In genomic region chr11:96293109-96293508, GRCh38 we compare ENCODE assay signal across 15 cellular contexts. TPM values are rescaled to one million over a fixed set of nuclear protein-coding genes. Genes with fewer than 3 reads are reported as not detected.
A peak's percentile ranks its signal among the peaks of the same experiment; 100 is the strongest.
DNase-seq lines count a peak whose midpoint lies in the region; ATAC-seq and TF ChIP-seq lines count a peak whose summit lies in the region.
"Had no signal": no experiment of that assay in that cellular context is flagged by ENCODE, and none has a peak within 500 bp of the region (broad histone marks: within the 10 kb centered on the region; RNA-seq: fewer than 3 reads in every experiment).

No MANE protein-coding gene starts in this region.

- H3K4me1 ChIP-seq in fibroblast of lung (ENCODE audit: control insufficient read depth, extremely low read depth, insufficient read depth, low read length) (peaks cover 3% of the 10 kb centered on the region), subcutaneous abdominal adipose tissue (ENCODE audit: control insufficient read depth in 5 of 5, insufficient read depth in 5 of 5, low read length in 5 of 5) (peaks cover 2 to 26% (median 21%) of the 10 kb centered on the region in 5 donors), ovary (ENCODE audit: insufficient read depth) (peaks cover 1% of the 10 kb centered on the region), Peyer's patch (peaks cover 0 to 26% (median 8%) of the 10 kb centered on the region in 4 donors)
- H3K4me1 ChIP-seq: gastrocnemius medialis had no signal

- ATAC-seq in activated CD8-positive, alpha-beta T cell treated with anti-CD3 and anti-CD28 coated beads for 36 hours = peak; percentile 1
- no peak for ATAC-seq in HG03378 (IDR thresholded peaks at IDR 0.05; ENCODE audit: unreplicated experiment)

- no peaks in the 10 kb centered on the region for H3K9me3 Mint-ChIP-seq in T-helper 2 cell treated with Interferon-gamma antibody and Interleukin-4, amounts not matched to agents 5 μg/mL and 100 μg/mL, for 36 hours
- no peaks in the 10 kb centered on the region for H3K9me3 Mint-ChIP-seq in activated CD8-positive, alpha-beta T cell treated with anti-CD3 and anti-CD28 coated beads for 36 hours

- peaks cover 17% of the 10 kb centered on the region for H3K79me2 ChIP-seq in fibroblast of lung (ENCODE audit: control insufficient read depth, insufficient read depth, low read length)

- peak overlapping the region; percentile 56 for H3K4me3 Mint-ChIP-seq in T-helper 2 cell treated with Interferon-gamma antibody and Interleukin-4, amounts not matched to agents 5 μg/mL and 100 μg/mL, for 36 hours
- peak overlapping the region; percentile 3 for H3K4me3 Mint-ChIP-seq in activated CD8-positive, alpha-beta T cell treated with anti-CD3 and anti-CD28 coated beads for 36 hours

- intact Hi-C loops in activated CD8-positive, alpha-beta T cell treated with anti-CD3 and anti-CD28 coated beads for 36 hours (cut with micrococcal nuclease) = loop anchor here (2.0 kb wide), 1 partner anchor 46 kb away; no protein-coding TSS in a partner anchor
- intact Hi-C loops in ovary (cut with DNase I) = no loop called here

- TF ChIP-seq POLR2A in ovary (IDR thresholded peaks at IDR 0.05) = no peak
- TF ChIP-seq POLR2A in Peyer's patch (IDR thresholded peaks at IDR 0.05) = no peak

- TF ChIP-seq CTCF in activated CD8-positive, alpha-beta T cell treated with anti-CD3 and anti-CD28 coated beads for 36 hours (IDR thresholded peaks at IDR 0.05) = no peak
- no peak for TF ChIP-seq CTCF in fibroblast of lung (conservative IDR thresholded peaks at IDR 0.05 in 1 of 2, IDR thresholded peaks at IDR 0.05 in 1 of 2; ENCODE audit: low read depth in 1 of 2, low read length in 2 of 2)
- TF ChIP-seq CTCF in ovary (IDR thresholded peaks at IDR 0.05) = no peak
- TF ChIP-seq CTCF in Peyer's patch (IDR thresholded peaks at IDR 0.05) = no peak

- DNase-seq in T-helper 2 cell treated with Interferon-gamma antibody and Interleukin-4, amounts not matched to agents 5 μg/mL and 100 μg/mL, for 36 hours (ENCODE audit: low spot score) = no peak
- no peak for DNase-seq in T-helper 2 cell
- no peak for DNase-seq in activated CD8-positive, alpha-beta T cell treated with anti-CD3 and anti-CD28 coated beads for 36 hours
- no peak for DNase-seq in fibroblast of lung (ENCODE audit: low read depth in 2 of 2)
- DNase-seq in ovary = no peak
- no peak for DNase-seq in Peyer's patch
- DNase-seq: gastrocnemius medialis, IMR-90, NCI-H1048, NCI-H2227 treated with DMSO at 0.1 percent for 48 hours had no signal

- H3K4me2 ChIP-seq in fibroblast of lung (ENCODE audit: extremely low read depth, insufficient read depth, low read length) = peak overlapping the region; percentile 66

- peaks cover 6% of the 10 kb centered on the region for H3K36me3 Mint-ChIP-seq in T-helper 2 cell treated with Interferon-gamma antibody and Interleukin-4, amounts not matched to agents 5 μg/mL and 100 μg/mL, for 36 hours (ENCODE audit: low read depth)
- peaks cover 15% of the 10 kb centered on the region for H3K36me3 Mint-ChIP-seq in activated CD8-positive, alpha-beta T cell treated with anti-CD3 and anti-CD28 coated beads for 36 hours (ENCODE audit: low read depth)

- no peaks in the 10 kb centered on the region for H3K27me3 Mint-ChIP-seq in T-helper 2 cell treated with Interferon-gamma antibody and Interleukin-4, amounts not matched to agents 5 μg/mL and 100 μg/mL, for 36 hours (ENCODE audit: low read depth)
- no peaks in the 10 kb centered on the region for H3K27me3 Mint-ChIP-seq in activated CD8-positive, alpha-beta T cell treated with anti-CD3 and anti-CD28 coated beads for 36 hours

- no peak overlapping the region for H2AFZ ChIP-seq in fibroblast of lung (ENCODE audit: low read length)

- TF ChIP-seq EP300 in ovary (IDR thresholded peaks at IDR 0.05) = no peak

- H3K9ac ChIP-seq in fibroblast of lung (ENCODE audit: insufficient read depth, low read length) (no peak overlapping the region), subcutaneous abdominal adipose tissue (ENCODE audit: low read length in 5 of 5) (no peak overlapping the region)

- WGBS in ovary, 3 donors = 44 to 57% (median 52%) methylated on average over 2 of the region's 2 CpGs

- H3K27ac ChIP-seq in fibroblast of lung (ENCODE audit: insufficient read depth, low read length) (no peak overlapping the region), subcutaneous abdominal adipose tissue (ENCODE audit: low read depth, low read length) (peak overlapping the region; percentile 77), ovary (no peak overlapping the region), Peyer's patch (no peak overlapping the region)
- H3K27ac ChIP-seq: 22Rv1, SJSA1, VCaP had no signal

- H3K4me3 ChIP-seq in fibroblast of lung (replicated peaks in 1 of 4; ENCODE audit: control extremely low read depth in 1 of 4, insufficient read depth in 1 of 4, low read depth in 3 of 4, low read length in 4 of 4) (peak overlapping the region in 1 of 4 experiments; percentile 23), subcutaneous abdominal adipose tissue (ENCODE audit: low read depth in 1 of 5, low read length in 5 of 5) (no peak overlapping the region), ovary (no peak overlapping the region), Peyer's patch (no peak overlapping the region)
- H3K4me3 ChIP-seq: SJSA1 had no signal

- H3K36me3 ChIP-seq in fibroblast of lung (ENCODE audit: control insufficient read depth, insufficient read depth, low read length) = no peaks in the 10 kb centered on the region
- H3K36me3 ChIP-seq in subcutaneous abdominal adipose tissue (ENCODE audit: control insufficient read depth in 5 of 5, insufficient read depth in 5 of 5, low read length in 5 of 5) = peaks cover 0 to 3% (median 0%) of the 10 kb centered on the region in 5 donors
- H3K36me3 ChIP-seq in ovary = no peaks in the 10 kb centered on the region
- H3K36me3 ChIP-seq in Peyer's patch = no peaks in the 10 kb centered on the region
- H3K36me3 ChIP-seq: gastrocnemius medialis, SJSA1 had no signal

- CTCF ChIA-PET in activated CD8-positive, alpha-beta T cell treated with anti-CD3 and anti-CD28 coated beads for 36 hours (lab: Charles Lee) = interaction anchor here (0.8 to 1.9 kb wide), 5 partner anchors 13 to 50 kb away, joined by 3 to 6 read pairs (median 4); partner anchors contain the start of gene MAML2

- H3K27me3 ChIP-seq in fibroblast of lung (ENCODE audit: control insufficient read depth, insufficient read depth, low read length) = no peaks in the 10 kb centered on the region
- H3K27me3 ChIP-seq in subcutaneous abdominal adipose tissue (ENCODE audit: control insufficient read depth in 5 of 5, insufficient read depth in 4 of 5, low read length in 5 of 5) = no peaks in the 10 kb centered on the region
- no peaks in the 10 kb centered on the region for H3K27me3 ChIP-seq in ovary
- no peaks in the 10 kb centered on the region for H3K27me3 ChIP-seq in Peyer's patch
- H3K27me3 ChIP-seq: gastrocnemius medialis, SJSA1 had no signal

- H3K9me3 ChIP-seq in fibroblast of lung (ENCODE audit: control insufficient read depth, insufficient read depth, low read depth, low read length) = no peaks in the 10 kb centered on the region
- no peaks in the 10 kb centered on the region for H3K9me3 ChIP-seq in subcutaneous abdominal adipose tissue (ENCODE audit: control insufficient read depth in 5 of 5, low read length in 5 of 5)
- H3K9me3 ChIP-seq in ovary = no peaks in the 10 kb centered on the region
- H3K9me3 ChIP-seq in Peyer's patch = no peaks in the 10 kb centered on the region
- H3K9me3 ChIP-seq: gastrocnemius medialis, SJSA1 had no signal

- no peak overlapping the region for H3K27ac Mint-ChIP-seq in T-helper 2 cell treated with Interferon-gamma antibody and Interleukin-4, amounts not matched to agents 5 μg/mL and 100 μg/mL, for 36 hours
- peak overlapping the region; percentile 77 for H3K27ac Mint-ChIP-seq in activated CD8-positive, alpha-beta T cell treated with anti-CD3 and anti-CD28 coated beads for 36 hours

- POLR2A ChIA-PET in activated CD8-positive, alpha-beta T cell treated with anti-CD3 and anti-CD28 coated beads for 36 hours (lab: Charles Lee) = no interaction called here

- no peaks in the 10 kb centered on the region for H4K20me1 ChIP-seq in fibroblast of lung (ENCODE audit: control insufficient read depth, extremely low read depth, insufficient read depth, low read length)

- H3K4me1 Mint-ChIP-seq in T-helper 2 cell treated with Interferon-gamma antibody and Interleukin-4, amounts not matched to agents 5 μg/mL and 100 μg/mL, for 36 hours (ENCODE audit: low read depth) = peaks cover 51% of the 10 kb centered on the region
- peaks cover 79% of the 10 kb centered on the region for H3K4me1 Mint-ChIP-seq in activated CD8-positive, alpha-beta T cell treated with anti-CD3 and anti-CD28 coated beads for 36 hours (ENCODE audit: low read depth)

RNA-seq across cellular contexts. Expression of gene MAML2, which starts 49.9 kb away (rescaled TPM):
- 10 to 100 TPM; 11.8 to 12.5 TPM for total RNA-seq in activated CD8-positive, alpha-beta T cell treated with anti-CD3 and anti-CD28 coated beads for 36 hours
- total RNA-seq in fibroblast of lung (9.8 and 13.0 TPM in 2 replicates), ovary (10 to 100 TPM; 10.7 to 17.5 (median 14.6) TPM), Peyer's patch (10 to 100 TPM in 3 of 4 donors, 1 to 10 TPM in 1; 8.4 to 60.2 (median 22.7) TPM)
- polyA plus RNA-seq in fibroblast of lung (16.0 and 19.0 TPM in 2 replicates), ovary (10 to 100 TPM in 1 of 2 donors, 1 to 10 TPM in 1; 7.3 to 16.4 TPM)
- polyA plus RNA-seq in fibroblast of lung (2012) = 7.8 and 11.8 TPM in 2 replicates
- 10.7 and 11.9 TPM in 2 replicates for polyA minus RNA-seq in fibroblast of lung (ENCODE audit: low replicate concordance)
